ENCODE assay signal across 1 cellular context in the genomic region with DNA sequence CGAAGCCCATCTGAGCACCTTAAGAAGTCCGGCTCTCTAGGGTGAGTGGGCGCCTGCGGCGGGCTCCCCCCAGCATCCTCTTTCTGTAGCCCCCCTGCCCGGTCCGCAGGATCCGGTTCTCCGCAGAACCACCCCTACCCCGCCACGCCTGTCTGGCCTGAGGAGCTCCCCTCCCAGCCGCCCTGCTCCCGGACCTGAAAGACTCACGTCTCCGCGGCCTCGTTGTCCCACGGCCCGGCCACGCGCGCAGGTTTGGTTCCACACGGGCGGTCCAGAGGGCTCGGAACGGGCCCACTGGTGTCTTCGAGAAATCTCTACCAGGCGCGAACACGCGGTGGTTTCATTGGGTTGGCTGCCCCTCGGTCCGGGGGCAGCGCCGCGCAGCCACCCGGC.
TF ChIP-seq lines count a peak whose summit lies in the region.

No MANE protein-coding gene starts in this region.

TF ChIP-seq in HCT116, 20 proteins besides CTCF, POLR2A, EP300 and RAD21 (continued from another document):
- TF ChIP-seq, protein P1, sequence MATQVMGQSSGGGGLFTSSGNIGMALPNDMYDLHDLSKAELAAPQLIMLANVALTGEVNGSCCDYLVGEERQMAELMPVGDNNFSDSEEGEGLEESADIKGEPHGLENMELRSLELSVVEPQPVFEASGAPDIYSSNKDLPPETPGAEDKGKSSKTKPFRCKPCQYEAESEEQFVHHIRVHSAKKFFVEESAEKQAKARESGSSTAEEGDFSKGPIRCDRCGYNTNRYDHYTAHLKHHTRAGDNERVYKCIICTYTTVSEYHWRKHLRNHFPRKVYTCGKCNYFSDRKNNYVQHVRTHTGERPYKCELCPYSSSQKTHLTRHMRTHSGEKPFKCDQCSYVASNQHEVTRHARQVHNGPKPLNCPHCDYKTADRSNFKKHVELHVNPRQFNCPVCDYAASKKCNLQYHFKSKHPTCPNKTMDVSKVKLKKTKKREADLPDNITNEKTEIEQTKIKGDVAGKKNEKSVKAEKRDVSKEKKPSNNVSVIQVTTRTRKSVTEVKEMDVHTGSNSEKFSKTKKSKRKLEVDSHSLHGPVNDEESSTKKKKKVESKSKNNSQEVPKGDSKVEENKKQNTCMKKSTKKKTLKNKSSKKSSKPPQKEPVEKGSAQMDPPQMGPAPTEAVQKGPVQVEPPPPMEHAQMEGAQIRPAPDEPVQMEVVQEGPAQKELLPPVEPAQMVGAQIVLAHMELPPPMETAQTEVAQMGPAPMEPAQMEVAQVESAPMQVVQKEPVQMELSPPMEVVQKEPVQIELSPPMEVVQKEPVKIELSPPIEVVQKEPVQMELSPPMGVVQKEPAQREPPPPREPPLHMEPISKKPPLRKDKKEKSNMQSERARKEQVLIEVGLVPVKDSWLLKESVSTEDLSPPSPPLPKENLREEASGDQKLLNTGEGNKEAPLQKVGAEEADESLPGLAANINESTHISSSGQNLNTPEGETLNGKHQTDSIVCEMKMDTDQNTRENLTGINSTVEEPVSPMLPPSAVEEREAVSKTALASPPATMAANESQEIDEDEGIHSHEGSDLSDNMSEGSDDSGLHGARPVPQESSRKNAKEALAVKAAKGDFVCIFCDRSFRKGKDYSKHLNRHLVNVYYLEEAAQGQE (IDR thresholded peaks at IDR 0.05; ENCODE audit: low read depth): no peak
- TF ChIP-seq CBX3 (IDR thresholded peaks at IDR 0.05; ENCODE audit: low read depth) (no peak), YY1 (IDR thresholded peaks at IDR 0.05; ENCODE audit: extremely low read depth, insufficient replicate concordance, low read depth, low read length) (no peak), JUND (IDR thresholded peaks at IDR 0.05) (no peak), TCF7L2 (IDR thresholded peaks at IDR 0.05; ENCODE audit: borderline replicate concordance, extremely low read depth, insufficient read depth, insufficient read length) (no peak), ZNF274 (IDR thresholded peaks at IDR 0.05; ENCODE audit: low read depth, low read length) (no peak), ZFX (IDR thresholded peaks at IDR 0.05) (no peak), EGR1 (IDR thresholded peaks at IDR 0.05; ENCODE audit: low read depth) (no peak), CEBPB (IDR thresholded peaks at IDR 0.05; ENCODE audit: low read depth) (no peak)
- TF ChIP-seq, protein P2, sequence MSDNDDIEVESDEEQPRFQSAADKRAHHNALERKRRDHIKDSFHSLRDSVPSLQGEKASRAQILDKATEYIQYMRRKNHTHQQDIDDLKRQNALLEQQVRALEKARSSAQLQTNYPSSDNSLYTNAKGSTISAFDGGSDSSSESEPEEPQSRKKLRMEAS (IDR thresholded peaks at IDR 0.05): no peak
